In the genomic region with DNA sequence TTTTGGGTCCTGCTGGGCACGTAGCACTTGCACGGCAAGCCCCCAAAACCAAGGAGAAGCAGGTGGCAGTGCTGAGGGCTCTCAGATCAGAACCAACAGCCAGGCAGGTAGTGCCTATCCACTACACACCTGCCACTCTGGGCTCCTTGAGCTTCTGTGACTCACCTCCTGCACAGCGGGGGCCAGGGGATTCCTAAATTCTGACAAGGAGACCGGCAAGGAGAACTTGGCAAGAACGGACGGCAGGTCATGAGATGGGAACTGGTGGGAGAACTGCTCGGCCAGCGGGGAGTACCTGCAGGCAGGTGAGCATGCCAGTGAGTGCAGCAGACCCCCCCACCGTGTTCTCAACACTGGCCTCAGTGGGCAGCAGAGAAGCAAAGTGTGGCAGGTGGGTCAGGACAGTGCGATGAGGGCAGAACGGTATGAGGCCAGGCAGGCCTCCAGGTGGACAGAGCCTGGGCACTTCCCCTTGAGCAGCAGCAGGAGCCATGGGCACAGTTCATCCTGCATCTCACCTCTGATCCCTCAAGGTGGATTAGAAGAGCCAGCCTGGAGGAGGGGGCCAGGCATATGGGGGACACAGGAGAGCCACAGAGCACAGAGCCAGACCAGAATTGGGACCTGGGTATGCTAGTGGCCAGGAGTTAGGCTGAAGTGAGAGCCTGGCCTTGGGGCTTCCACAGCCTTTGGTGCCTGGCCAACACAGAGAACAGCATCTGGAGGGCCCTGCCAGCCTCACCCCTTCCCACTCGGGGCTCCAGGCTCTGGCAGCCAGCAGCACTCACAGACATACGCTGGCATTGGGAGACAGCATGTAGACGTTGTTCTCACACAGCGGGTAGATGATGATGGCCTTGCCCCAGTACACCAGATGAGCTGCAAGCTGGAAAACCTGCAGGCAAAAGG, we compare ENCODE assay signal across 12 cellular contexts.
DNase-seq lines count a peak whose midpoint lies in the region; ATAC-seq lines count a peak whose summit lies in the region.
"Had no signal": no experiment of that assay in that cellular context is flagged by ENCODE, and none has a peak within 500 bp of the region (broad histone marks: within the 10 kb centered on the region; RNA-seq: fewer than 3 reads in every experiment).

No MANE protein-coding gene starts in this region.

- DNase-seq in DMS79 (lab: John Stamatoyannopoulos, UW): peak; percentile 94
- peak; percentile 24 for DNase-seq in NCI-H1694 treated with DMSO at 0.1 percent for 48 hours (lab: John Stamatoyannopoulos, UW)
- peak; percentile 42 for DNase-seq in islet precursor cell
- no peak for DNase-seq in OCI-M2 (lab: John Stamatoyannopoulos, UW; ENCODE audit: unreplicated experiment)
- DNase-seq: activated effector memory CD4-positive, alpha-beta T cell treated with Interleukin-2 at 50 U/mL for 16 hours; GF-D8; GM23248; NCI-H187; NCI-H82 had no signal

- no peak for ATAC-seq in GM19324 (IDR thresholded peaks at IDR 0.05; ENCODE audit: low FRiP score, unreplicated experiment)
- no peak for ATAC-seq in GM19035 (IDR thresholded peaks at IDR 0.05; ENCODE audit: unreplicated experiment)
- ATAC-seq: WTC11 had no signal
